Comparison of ENCODE assay signal across 24 cellular contexts in genomic region chr6:34325618-34326017, GRCh38.
"Had no signal": no experiment of that assay in that cellular context is flagged by ENCODE, and none has a peak within 500 bp of the region (broad histone marks: within the 10 kb centered on the region; RNA-seq: fewer than 3 reads in every experiment).

No MANE protein-coding gene starts in this region.

- DNase-seq: activated CD4-positive, alpha-beta T cell treated with anti-CD3 and anti-CD28 coated beads, Interleukin-2, amount 10 ng/mL, durations not matched to agents 7 days and 5 days; activated CD8-positive, alpha-beta T cell treated with anti-CD3 and anti-CD28 coated beads for 36 hours; activated gamma-delta T cell treated with Interleukin-2 at 50 U/mL for 16 hours; activated naive CD4-positive, alpha-beta T cell treated with anti-CD3 and anti-CD28 coated beads, Interleukin-2, amount 50 U/mL, for 16 hours; activated T-cell treated with anti-CD3 and anti-CD28 coated beads, Interleukin-2, amount 50 U/mL, for 4 hours; amniotic stem cell; brain microvascular endothelial cell; esophagus squamous epithelium; foreskin melanocyte; hippocampal formation; left cardiac atrium; naive thymus-derived CD8-positive, alpha-beta T cell; small intestine; stimulated activated CD4-positive, alpha-beta T cell treated with anti-CD3 and anti-CD28 coated beads, Interleukin-4, amount 100 ng/mL, for 24 hours; stimulated activated naive CD8-positive, alpha-beta T cell treated with anti-CD3 and anti-CD28 coated beads, Interleukin-15, amount 100 ng/mL, for 72 hours; substantia nigra; T-helper 17 cell; T1000; tibial artery; WERI-Rb-1 had no signal

- ATAC-seq: activated CD4-positive, CD25-positive, alpha-beta regulatory T cell treated with anti-CD3 and anti-CD28 coated beads, Interleukin-2, amount 50 U/mL, for 24 hours; activated CD8-positive, alpha-beta T cell treated with anti-CD3 and anti-CD28 coated beads for 36 hours; activated T-cell treated with anti-CD3 and anti-CD28 coated beads, Interleukin-2, amount 50 U/mL, for 4 hours; activated T-helper 17 cell treated with anti-CD3 and anti-CD28 coated beads, Interleukin-2, amount 50 U/mL, for 72 hours; naive thymus-derived CD8-positive, alpha-beta T cell; sciatic nerve; stimulated activated effector memory CD8-positive, alpha-beta T cell treated with anti-CD3 and anti-CD28 coated beads, Interleukin-12 subunit alpha, Interleukin-12 subunit beta, amount 100 ng/mL, for 72 hours; stimulated activated naive CD8-positive, alpha-beta T cell treated with anti-CD3 and anti-CD28 coated beads, Interleukin-15, amount 100 ng/mL, for 72 hours; T-helper 17 cell had no signal

- H3K4me3 ChIP-seq: esophagus squamous epithelium, tibial artery had no signal

- H3K36me3 ChIP-seq: brain microvascular endothelial cell, tibial artery had no signal

- H3K9me3 ChIP-seq: esophagus squamous epithelium, tibial artery had no signal

- H3K27me3 ChIP-seq: brain microvascular endothelial cell, esophagus squamous epithelium, tibial artery had no signal

- H3K27ac ChIP-seq: brain microvascular endothelial cell, WERI-Rb-1 had no signal
